ENCODE assay signal across 3 cellular contexts in the genomic region with DNA sequence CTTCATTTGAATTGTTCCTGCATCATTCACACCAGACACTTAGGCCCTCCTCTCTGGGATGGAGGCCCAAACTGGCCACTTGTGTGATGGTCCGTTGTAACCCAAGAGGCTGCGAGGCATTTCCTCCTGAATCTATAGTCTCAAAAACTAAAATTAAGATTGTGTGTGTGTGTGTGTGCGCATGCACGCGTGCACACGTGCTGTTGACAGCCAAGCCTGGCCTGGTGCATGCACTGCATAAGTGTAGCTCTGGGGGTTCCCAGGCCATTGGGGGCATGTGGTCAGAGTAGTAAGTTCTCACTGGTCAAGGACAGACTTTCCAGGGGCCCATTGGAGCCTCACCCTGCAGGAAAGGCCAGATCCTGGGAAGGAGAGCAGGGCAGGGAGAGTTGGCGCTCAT. TPM values are rescaled to one million over a fixed set of nuclear protein-coding genes. Genes with fewer than 3 reads are reported as not detected.
"Had no signal": no experiment of that assay in that cellular context is flagged by ENCODE, and none has a peak within 500 bp of the region (broad histone marks: within the 10 kb centered on the region; RNA-seq: fewer than 3 reads in every experiment).

No MANE protein-coding gene starts in this region.

RNA-seq across cellular contexts. Expression of gene BMP8A, which starts 26.5 kb away (rescaled TPM):
- total RNA-seq: HepG2, HT1080, IMR-90 had no signal
- polyA plus RNA-seq: IMR-90 had no signal
